19 cellular contexts compared by ENCODE assay signal in genomic region chr7:146773506-146773905, GRCh38.
DNase-seq lines count a peak whose midpoint lies in the region; ATAC-seq and TF ChIP-seq lines count a peak whose summit lies in the region.
"Had no signal": no experiment of that assay in that cellular context is flagged by ENCODE, and none has a peak within 500 bp of the region (broad histone marks: within the 10 kb centered on the region; RNA-seq: fewer than 3 reads in every experiment).

No MANE protein-coding gene starts in this region.

- H3K4me3 ChIP-seq in SK-N-SH (ENCODE audit: low read depth in 2 of 2, low read length in 1 of 2) (no peak overlapping the region), Karpas-422 (ENCODE audit: low read length) (no peak overlapping the region)
- H3K4me3 ChIP-seq: A549, SJCRH30 had no signal

- no peak overlapping the region for H3K9ac ChIP-seq in SK-N-SH
- no peak overlapping the region for H3K9ac ChIP-seq in Karpas-422 (ENCODE audit: low read length)

- no peak overlapping the region for H3K27ac ChIP-seq in SK-N-SH (ENCODE audit: low read depth in 2 of 2, low read length in 1 of 2)
- no peak overlapping the region for H3K27ac ChIP-seq in Karpas-422 (ENCODE audit: low read length)
- H3K27ac ChIP-seq: A549, SJCRH30 had no signal

- no peaks in the 10 kb centered on the region for H3F3A ChIP-seq in SK-N-SH (replicated peaks; ENCODE audit: insufficient read depth)

- H4K20me1 ChIP-seq in SK-N-SH (ENCODE audit: insufficient read depth) (no peaks in the 10 kb centered on the region), Karpas-422 (ENCODE audit: insufficient read depth, low read depth, low read length) (no peaks in the 10 kb centered on the region)

- H3K27me3 ChIP-seq in SK-N-SH (ENCODE audit: insufficient read depth) (no peaks in the 10 kb centered on the region), Karpas-422 (ENCODE audit: low read length) (no peaks in the 10 kb centered on the region)
- H3K27me3 ChIP-seq: SJCRH30 had no signal

- no peak for TF ChIP-seq RAD21 in SK-N-SH (IDR thresholded peaks at IDR 0.05; ENCODE audit: low read length)

- POLR2A ChIA-PET in SK-N-SH (lab: Yijun Ruan, JAX) = no interaction called here

- no peak for TF ChIP-seq EP300 in SK-N-SH (IDR thresholded peaks at IDR 0.05; ENCODE audit: borderline replicate concordance in 1 of 2, low read depth in 1 of 2, low read length in 1 of 2)

- H3K9me3 ChIP-seq in SK-N-SH (no peaks in the 10 kb centered on the region), Karpas-422 (ENCODE audit: low read length) (peaks cover 26% of the 10 kb centered on the region)
- H3K9me3 ChIP-seq: A549, Caco-2, SJCRH30 had no signal

- H2AFZ ChIP-seq in SK-N-SH (ENCODE audit: low read depth) = no peak overlapping the region
- no peak overlapping the region for H2AFZ ChIP-seq in Karpas-422 (ENCODE audit: low read length)

- DNase-seq in SK-N-SH (no peak), NCI-H2029 treated with DMSO at 0.1 percent for 48 hours (lab: John Stamatoyannopoulos, UW) (peak; percentile 67), OCI-M1 (lab: John Stamatoyannopoulos, UW) (peak; percentile 2), non-pigmented ciliary epithelial cell (ENCODE audit: low read depth) (peak; percentile 23), Karpas-422 (no peak), HK-2 (ENCODE audit: unreplicated experiment) (no peak)
- DNase-seq in effector CD4-positive, alpha-beta T cell = no peak
- DNase-seq: Caco-2; CD4-positive, alpha-beta T cell; DMS79; GOT3; NCI-H1105; NCI-H1694; NCI-H82; SJCRH30; SW 1271; T-helper 2 cell had no signal

- 64% methylated on average over 5 of the region's 5 CpGs for WGBS in SK-N-SH (ENCODE audit: low lambda C conversion rate)

- CTCF ChIA-PET in SK-N-SH (lab: Yijun Ruan, JAX) = interaction anchor here (0.7 to 2.4 kb wide), 2 partner anchors 8 to 9 kb away, joined by 4 to 8 read pairs; no protein-coding TSS in a partner anchor

- H3K9me2 ChIP-seq in SK-N-SH (no peaks in the 10 kb centered on the region), Karpas-422 (replicated peaks; ENCODE audit: insufficient read depth, low read length) (no peaks in the 10 kb centered on the region)

- H3K79me2 ChIP-seq in SK-N-SH (ENCODE audit: insufficient read depth) = no peaks in the 10 kb centered on the region
- H3K79me2 ChIP-seq in Karpas-422 (ENCODE audit: low read length) = no peaks in the 10 kb centered on the region

- ATAC-seq in SK-N-SH treated with all-trans-retinoic acid at 6 μM for 48 hours = peak; percentile 49; the same call in 2 of the 3 replicates
- ATAC-seq: A549 had no signal

- H3K4me2 ChIP-seq in SK-N-SH (no peak overlapping the region), Karpas-422 (ENCODE audit: low read depth, low read length, poor library complexity, severe bottlenecking) (no peak overlapping the region)
- H3K4me2 ChIP-seq: A549 had no signal

- no peak for TF ChIP-seq CTCF in SK-N-SH (IDR thresholded peaks at IDR 0.05)

- H3K4me1 ChIP-seq in SK-N-SH (ENCODE audit: control insufficient read depth in 1 of 2, insufficient read depth in 2 of 2, low read depth in 1 of 2, low read length in 1 of 2) (no peaks in the 10 kb centered on the region), Karpas-422 (ENCODE audit: low read length) (no peaks in the 10 kb centered on the region)
- H3K4me1 ChIP-seq: A549, Caco-2, SJCRH30 had no signal

- no peaks in the 10 kb centered on the region for H3K36me3 ChIP-seq in SK-N-SH (replicated peaks in 1 of 2; ENCODE audit: control insufficient read depth in 1 of 2, insufficient read depth in 2 of 2, low read length in 1 of 2)
- no peaks in the 10 kb centered on the region for H3K36me3 ChIP-seq in Karpas-422 (ENCODE audit: insufficient read depth, low read length)
- H3K36me3 ChIP-seq: SJCRH30 had no signal

TF ChIP-seq in SK-N-SH treated with all-trans-retinoic acid at 6 μM for 48 hours, 23 proteins besides CTCF, POLR2A, EP300 and RAD21:
- TF ChIP-seq RARB (CRISPR knock-in tag; IDR thresholded peaks at IDR 0.05) = no peak

TF ChIP-seq in SK-N-SH, 30 proteins besides CTCF, POLR2A, EP300 and RAD21:
- no peak for TF ChIP-seq FOXJ3 (CRISPR knock-in tag; IDR thresholded peaks at IDR 0.05)

Comparison
In these comparisons a context has a peak if more than half of its experiments do, and no peak if none do; other contexts are left out.
1. DNase-seq: peak in NCI-H2029 treated with DMSO at 0.1 percent for 48 hours (single experiment), OCI-M1 (single experiment) and non-pigmented ciliary epithelial cell (single experiment); none in SK-N-SH (single experiment), effector CD4-positive, alpha-beta T cell (single experiment), Karpas-422 (single experiment) and HK-2 (single experiment).